Comparison of ENCODE assay signal across 8 cellular contexts in genomic region chr11:66510271-66510989, GRCh38.
DNase-seq lines count a peak whose midpoint lies in the region; ATAC-seq lines count a peak whose summit lies in the region.

BBS1 (plus strand) TSS chr11:66510635; CDS start chr11:66510660, 25 bp downstream.

- ATAC-seq in GM18517 (IDR thresholded peaks at IDR 0.05; ENCODE audit: unreplicated experiment) (peak; percentile 64), HG03159 (IDR thresholded peaks at IDR 0.05; ENCODE audit: unreplicated experiment) (peak; percentile 77)

- H3K27ac ChIP-seq in cingulate gyrus (ENCODE audit: low read depth, low read length): peak within 1 kb of the TSS; percentile 54

- peak; percentile 93 for DNase-seq in 8988T
- DNase-seq in NCI-H510A (lab: John Stamatoyannopoulos, UW): peak; percentile 65
- DNase-seq in activated CD4-positive, alpha-beta T cell treated with anti-CD3 and anti-CD28 coated beads for 48 hours: peak; percentile 89
- DNase-seq in left kidney (ENCODE audit: low read depth, low spot score): peak; percentile 94
- DNase-seq in stimulated activated CD4-positive, alpha-beta T cell treated with anti-CD3 and anti-CD28 coated beads, Interleukin-1b, Interleukin-23, amount 100 ng/mL, for 4 hours (ENCODE audit: low read depth in 2 of 2): peak; percentile 78 to 79

Comparison
In these comparisons a context has a peak if more than half of its experiments do, and no peak if none do; other contexts are left out.
1. Peak in every context shown above with its lines: DNase-seq, ATAC-seq and H3K27ac ChIP-seq.